ENCODE assay signal across 22 cellular contexts in genomic region chr15:32922541-32922940, GRCh38.
DNase-seq lines count a peak whose midpoint lies in the region; ATAC-seq and TF ChIP-seq lines count a peak whose summit lies in the region.
"Had no signal": no experiment of that assay in that cellular context is flagged by ENCODE, and none has a peak within 500 bp of the region (broad histone marks: within the 10 kb centered on the region; RNA-seq: fewer than 3 reads in every experiment).

No MANE protein-coding gene starts in this region.

- peaks cover 55% of the 10 kb centered on the region for H3K4me1 ChIP-seq in KMS-11 (ENCODE audit: low read depth, poor library complexity, severe bottlenecking)
- H3K4me1 ChIP-seq in SJCRH30 = peaks cover 54% of the 10 kb centered on the region
- peaks cover 7% of the 10 kb centered on the region for H3K4me1 ChIP-seq in stomach smooth muscle (ENCODE audit: control insufficient read depth, insufficient read depth, low read length)
- H3K4me1 ChIP-seq: A549, BE2C had no signal

- ATAC-seq in GM18873 (IDR thresholded peaks at IDR 0.05; ENCODE audit: low FRiP score, unreplicated experiment) (no peak), Right ventricle myocardium inferior (no peak)
- ATAC-seq: A549 had no signal

- 0 out of 2 replicates have a peak overlapping the region, but pooled peaks have one; percentile 10 for H3K27ac Mint-ChIP-seq in HFFc6
- H3K27ac Mint-ChIP-seq: CD14-positive monocyte; CD4-positive, alpha-beta T cell; CD8-positive, alpha-beta memory T cell had no signal

- H3K4me3 Mint-ChIP-seq in HFFc6 = no peak overlapping the region
- H3K4me3 Mint-ChIP-seq: CD14-positive monocyte; CD4-positive, alpha-beta T cell; CD8-positive, alpha-beta memory T cell had no signal

- DNase-seq in HFFc6 (no peak), SJCRH30 (no peak), NOMO-1 treated with dmso at 0.1 percent for 144 hours (lab: John Stamatoyannopoulos, UW; ENCODE audit: unreplicated experiment) (no peak), Right ventricle myocardium inferior (ENCODE audit: missing footprints) (no peak)
- DNase-seq: 8988T; ACHN; AML-193; BE2C; CD4-positive, alpha-beta T cell; CD8-positive, alpha-beta memory T cell; DMS 273 treated with DMSO at 0.1 percent for 48 hours; DMS79; GF-D8; H7; HCEC 1CT had no signal

- no peaks in the 10 kb centered on the region for H3K27me3 Mint-ChIP-seq in HFFc6 (ENCODE audit: insufficient read depth)
- H3K27me3 Mint-ChIP-seq: CD4-positive, alpha-beta T cell; CD8-positive, alpha-beta memory T cell had no signal

- H3K27ac ChIP-seq in KMS-11 = no peak overlapping the region
- peak overlapping the region; percentile 77 for H3K27ac ChIP-seq in SJCRH30
- peak overlapping the region; percentile 3 for H3K27ac ChIP-seq in stomach smooth muscle (ENCODE audit: low read length)
- H3K27ac ChIP-seq: A549; BLaER1 treated with 17β-estradiol and CSF1 and Interleukin-3, amounts not matched to agents 10 nM and 100 nM; GM23248 had no signal

- H3K36me3 Mint-ChIP-seq in HFFc6 (ENCODE audit: low read depth) = peaks cover 41% of the 10 kb centered on the region
- H3K36me3 Mint-ChIP-seq: CD8-positive, alpha-beta memory T cell had no signal

- no peaks in the 10 kb centered on the region for H3K79me2 ChIP-seq in KMS-11 (ENCODE audit: insufficient read depth, low read depth)

- TF ChIP-seq CTCF in HFFc6 (IDR thresholded peaks at IDR 0.05) = no peak
- TF ChIP-seq CTCF in KMS-11 (conservative IDR thresholded peaks at IDR 0.05; ENCODE audit: low read depth, low read length) = no peak

- peaks cover 61% of the 10 kb centered on the region for H3K4me1 Mint-ChIP-seq in HFFc6 (ENCODE audit: low read depth)
- H3K4me1 Mint-ChIP-seq: CD14-positive monocyte; CD8-positive, alpha-beta memory T cell had no signal

- H3K9me3 ChIP-seq in SJCRH30 (replicated peaks) (no peaks in the 10 kb centered on the region), stomach smooth muscle (ENCODE audit: control insufficient read depth in 2 of 2, low read length in 2 of 2) (no peaks in the 10 kb centered on the region)
- H3K9me3 ChIP-seq: A549; BE2C; BLaER1 treated with 17β-estradiol and CSF1 and Interleukin-3, amounts not matched to agents 10 nM and 100 nM had no signal

- H3K36me3 ChIP-seq in KMS-11 (ENCODE audit: insufficient read depth) = no peaks in the 10 kb centered on the region
- H3K36me3 ChIP-seq in SJCRH30 = peaks cover 18% of the 10 kb centered on the region
- H3K36me3 ChIP-seq in stomach smooth muscle (ENCODE audit: control insufficient read depth in 2 of 2, insufficient read depth in 2 of 2, low read length in 2 of 2) = no peaks in the 10 kb centered on the region
- H3K36me3 ChIP-seq: BE2C had no signal

- H3K9ac ChIP-seq in KMS-11 (no peak overlapping the region), stomach smooth muscle (ENCODE audit: low read length in 2 of 2) (no peak overlapping the region)
- H3K9ac ChIP-seq: BLaER1 treated with 17β-estradiol and CSF1 and Interleukin-3, amounts not matched to agents 10 nM and 100 nM; GM23248 had no signal

- no peak overlapping the region for H2AFZ ChIP-seq in KMS-11 (ENCODE audit: low read depth)
- H2AFZ ChIP-seq: GM23248 had no signal

- H3K27me3 ChIP-seq in KMS-11 (ENCODE audit: insufficient read depth, low read depth) (no peaks in the 10 kb centered on the region), SJCRH30 (no peaks in the 10 kb centered on the region), stomach smooth muscle (ENCODE audit: control insufficient read depth in 1 of 2, insufficient read depth in 2 of 2, low read length in 2 of 2) (no peaks in the 10 kb centered on the region)
- H3K27me3 ChIP-seq: BE2C; BLaER1 treated with 17β-estradiol and CSF1 and Interleukin-3, amounts not matched to agents 10 nM and 100 nM had no signal

- intact Hi-C loops in Right ventricle myocardium inferior (cut with DNase I) = no loop called here

- peak overlapping the region; percentile 23; the same call in 1 of the 2 replicates for H3K4me2 ChIP-seq in KMS-11
- H3K4me2 ChIP-seq: A549; BLaER1 treated with 17β-estradiol and CSF1 and Interleukin-3, amounts not matched to agents 10 nM and 100 nM had no signal

- no peaks in the 10 kb centered on the region for H3K9me3 Mint-ChIP-seq in HFFc6
- H3K9me3 Mint-ChIP-seq: CD14-positive monocyte; CD4-positive, alpha-beta T cell; CD8-positive, alpha-beta memory T cell had no signal

- no peaks in the 10 kb centered on the region for H4K20me1 ChIP-seq in KMS-11 (ENCODE audit: insufficient read depth)

- H3K4me3 ChIP-seq in KMS-11 (IDR thresholded peaks at IDR 0.05; ENCODE audit: insufficient read depth, low read depth, low read length) = no peak overlapping the region
- no peak overlapping the region for H3K4me3 ChIP-seq in SJCRH30
- H3K4me3 ChIP-seq in stomach smooth muscle (ENCODE audit: low read length in 2 of 2) = no peak overlapping the region
- H3K4me3 ChIP-seq: A549; BLaER1 treated with 17β-estradiol and CSF1 and Interleukin-3, amounts not matched to agents 10 nM and 100 nM; GM23248 had no signal
